In the genomic region with DNA sequence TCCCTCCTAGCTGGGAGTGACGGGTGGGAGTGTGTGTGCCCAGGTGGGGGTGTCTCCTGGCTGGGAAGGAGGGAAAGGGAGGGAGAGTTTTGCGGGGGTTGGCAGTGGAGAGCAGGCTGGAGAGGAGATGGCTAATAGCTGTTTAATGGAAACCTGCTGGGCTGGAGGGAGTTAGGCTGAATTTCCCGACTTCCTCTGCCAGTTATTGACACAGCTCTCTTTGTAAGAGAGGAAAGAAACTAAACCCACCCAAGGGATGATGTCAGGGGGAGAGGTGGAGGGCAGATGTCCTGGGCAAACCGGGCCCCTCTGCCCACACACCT, we compare ENCODE assay signal across 1 cellular context.
TF ChIP-seq lines count a peak whose summit lies in the region.

No MANE protein-coding gene starts in this region.

TF ChIP-seq in GM12878, 131 proteins besides CTCF, POLR2A, EP300 and RAD21:
- TF ChIP-seq, protein P1, sequence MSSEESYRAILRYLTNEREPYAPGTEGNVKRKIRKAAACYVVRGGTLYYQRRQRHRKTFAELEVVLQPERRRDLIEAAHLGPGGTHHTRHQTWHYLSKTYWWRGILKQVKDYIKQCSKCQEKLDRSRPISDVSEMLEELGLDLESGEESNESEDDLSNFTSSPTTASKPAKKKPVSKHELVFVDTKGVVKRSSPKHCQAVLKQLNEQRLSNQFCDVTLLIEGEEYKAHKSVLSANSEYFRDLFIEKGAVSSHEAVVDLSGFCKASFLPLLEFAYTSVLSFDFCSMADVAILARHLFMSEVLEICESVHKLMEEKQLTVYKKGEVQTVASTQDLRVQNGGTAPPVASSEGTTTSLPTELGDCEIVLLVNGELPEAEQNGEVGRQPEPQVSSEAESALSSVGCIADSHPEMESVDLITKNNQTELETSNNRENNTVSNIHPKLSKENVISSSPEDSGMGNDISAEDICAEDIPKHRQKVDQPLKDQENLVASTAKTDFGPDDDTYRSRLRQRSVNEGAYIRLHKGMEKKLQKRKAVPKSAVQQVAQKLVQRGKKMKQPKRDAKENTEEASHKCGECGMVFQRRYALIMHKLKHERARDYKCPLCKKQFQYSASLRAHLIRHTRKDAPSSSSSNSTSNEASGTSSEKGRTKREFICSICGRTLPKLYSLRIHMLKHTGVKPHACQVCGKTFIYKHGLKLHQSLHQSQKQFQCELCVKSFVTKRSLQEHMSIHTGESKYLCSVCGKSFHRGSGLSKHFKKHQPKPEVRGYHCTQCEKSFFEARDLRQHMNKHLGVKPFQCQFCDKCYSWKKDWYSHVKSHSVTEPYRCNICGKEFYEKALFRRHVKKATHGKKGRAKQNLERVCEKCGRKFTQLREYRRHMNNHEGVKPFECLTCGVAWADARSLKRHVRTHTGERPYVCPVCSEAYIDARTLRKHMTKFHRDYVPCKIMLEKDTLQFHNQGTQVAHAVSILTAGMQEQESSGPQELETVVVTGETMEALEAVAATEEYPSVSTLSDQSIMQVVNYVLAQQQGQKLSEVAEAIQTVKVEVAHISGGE (CRISPR knock-in tag; IDR thresholded peaks at IDR 0.05), result no peak
- TF ChIP-seq SPI1 (IDR thresholded peaks at IDR 0.05; ENCODE audit: borderline replicate concordance, insufficient read depth, low read depth, low read length), result no peak
- TF ChIP-seq CREB1 (IDR thresholded peaks at IDR 0.05; ENCODE audit: low read depth), result no peak
- TF ChIP-seq JUNB (IDR thresholded peaks at IDR 0.05), result no peak
- no peak for TF ChIP-seq HDAC6 (IDR thresholded peaks at IDR 0.05; ENCODE audit: unreplicated experiment)
- TF ChIP-seq TCF7 (IDR thresholded peaks at IDR 0.05; ENCODE audit: borderline replicate concordance), result no peak
- no peak for TF ChIP-seq ZNF24 (IDR thresholded peaks at IDR 0.05)
- no peak for TF ChIP-seq SMAD1 (IDR thresholded peaks at IDR 0.05; ENCODE audit: low read depth, partially characterized antibody)
- TF ChIP-seq POU2F2 (IDR thresholded peaks at IDR 0.05; ENCODE audit: borderline replicate concordance, low read depth, low read length), result no peak
- no peak for TF ChIP-seq KAT2A (conservative IDR thresholded peaks at IDR 0.05; ENCODE audit: control insufficient read depth, low read depth, low read length)
- TF ChIP-seq, protein P2, sequence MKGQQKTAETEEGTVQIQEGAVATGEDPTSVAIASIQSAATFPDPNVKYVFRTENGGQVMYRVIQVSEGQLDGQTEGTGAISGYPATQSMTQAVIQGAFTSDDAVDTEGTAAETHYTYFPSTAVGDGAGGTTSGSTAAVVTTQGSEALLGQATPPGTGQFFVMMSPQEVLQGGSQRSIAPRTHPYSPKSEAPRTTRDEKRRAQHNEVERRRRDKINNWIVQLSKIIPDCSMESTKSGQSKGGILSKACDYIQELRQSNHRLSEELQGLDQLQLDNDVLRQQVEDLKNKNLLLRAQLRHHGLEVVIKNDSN (IDR thresholded peaks at IDR 0.05; ENCODE audit: borderline replicate concordance, extremely low read length, insufficient read depth, low read depth, low read length), result no peak
- TF ChIP-seq YY1 (IDR thresholded peaks at IDR 0.05; ENCODE audit: low read depth, low read length), result no peak
TF ChIP-seq in GM12878: peak in this region for 0.
